ENCODE assay signal across 23 cellular contexts in the genomic region with DNA sequence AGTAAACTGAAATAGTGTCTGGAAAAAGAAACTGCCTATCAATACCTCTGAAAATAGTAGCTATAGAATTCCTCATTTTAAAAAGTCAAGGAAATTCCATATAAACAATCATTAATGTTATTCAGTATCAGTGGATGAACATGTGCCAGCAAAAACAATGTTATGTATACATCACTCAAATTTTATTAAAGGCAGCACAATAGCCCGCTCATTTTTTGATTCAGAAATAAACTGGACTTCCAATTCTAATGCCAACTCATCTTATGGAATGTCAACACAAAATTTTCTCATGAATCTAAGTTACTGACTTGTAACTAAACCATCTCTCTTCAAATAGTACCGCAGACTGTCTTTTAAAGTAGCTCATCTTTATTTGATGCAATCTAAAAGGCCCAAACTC. TPM values are rescaled to one million over a fixed set of nuclear protein-coding genes. Genes with fewer than 3 reads are reported as not detected.
DNase-seq lines count a peak whose midpoint lies in the region; ATAC-seq, FAIRE-seq and TF ChIP-seq lines count a peak whose summit lies in the region.
"Had no signal": no experiment of that assay in that cellular context is flagged by ENCODE, and none has a peak within 500 bp of the region (broad histone marks: within the 10 kb centered on the region; RNA-seq: fewer than 3 reads in every experiment).

No MANE protein-coding gene starts in this region.

- peaks cover 57% of the 10 kb centered on the region for H3K9me3 Mint-ChIP-seq in HFFc6
- H3K9me3 Mint-ChIP-seq in activated CD4-positive, alpha-beta T cell treated with anti-CD3 and anti-CD28 coated beads, Interleukin-2, amount 10 ng/mL, durations not matched to agents 24 days and 14 days, result no peaks in the 10 kb centered on the region
- H3K9me3 Mint-ChIP-seq: activated naive CD8-positive, alpha-beta T cell treated with anti-CD3 and anti-CD28 coated beads for 36 hours; CD14-positive monocyte had no signal

- TF ChIP-seq CTCF in HFFc6 (IDR thresholded peaks at IDR 0.05), result no peak

- H3K4me3 ChIP-seq in ACC112 (ENCODE audit: low read depth, low read length), result 0 out of 2 replicates have a peak overlapping the region, but pooled peaks have one; percentile 35
- H3K4me3 ChIP-seq: breast epithelium, MG63, psoas muscle, spleen had no signal

- 0 out of 2 replicates have a peak overlapping the region, but pooled peaks have one; percentile 6 for H3K27ac ChIP-seq in ACC112 (ENCODE audit: low read depth, low read length)
- H3K27ac ChIP-seq: breast epithelium, HL-60, psoas muscle, spleen had no signal

- peaks cover 65% of the 10 kb centered on the region for H3K27me3 Mint-ChIP-seq in HFFc6 (ENCODE audit: insufficient read depth)
- H3K27me3 Mint-ChIP-seq in activated CD4-positive, alpha-beta T cell treated with anti-CD3 and anti-CD28 coated beads, Interleukin-2, amount 10 ng/mL, durations not matched to agents 24 days and 14 days, result peaks cover 14% of the 10 kb centered on the region

- intact Hi-C loops in activated CD4-positive, alpha-beta T cell treated with anti-CD3 and anti-CD28 coated beads, Interleukin-2, amount 10 ng/mL, durations not matched to agents 24 days and 14 days (cut with micrococcal nuclease), result no loop called here

- H3K36me3 ChIP-seq in ACC112 (ENCODE audit: insufficient read depth, low read length), result peaks cover 20% of the 10 kb centered on the region
- H3K36me3 ChIP-seq: breast epithelium had no signal

- H3K27ac Mint-ChIP-seq in HFFc6, result peak overlapping the region; percentile 85
- no peak overlapping the region for H3K27ac Mint-ChIP-seq in activated CD4-positive, alpha-beta T cell treated with anti-CD3 and anti-CD28 coated beads, Interleukin-2, amount 10 ng/mL, durations not matched to agents 24 days and 14 days
- H3K27ac Mint-ChIP-seq: activated CD4-positive, alpha-beta T cell treated with anti-CD3 and anti-CD28 coated beads for 36 hours; activated naive CD8-positive, alpha-beta T cell treated with anti-CD3 and anti-CD28 coated beads for 36 hours; CD14-positive monocyte had no signal

- peak overlapping the region; percentile 75 for H3K4me3 Mint-ChIP-seq in HFFc6
- H3K4me3 Mint-ChIP-seq in activated CD4-positive, alpha-beta T cell treated with anti-CD3 and anti-CD28 coated beads, Interleukin-2, amount 10 ng/mL, durations not matched to agents 24 days and 14 days, result no peak overlapping the region
- H3K4me3 Mint-ChIP-seq: activated CD4-positive, alpha-beta T cell treated with anti-CD3 and anti-CD28 coated beads for 36 hours; activated naive CD8-positive, alpha-beta T cell treated with anti-CD3 and anti-CD28 coated beads for 36 hours; CD14-positive monocyte had no signal

- peaks cover 64% of the 10 kb centered on the region for H3K4me1 Mint-ChIP-seq in HFFc6 (ENCODE audit: low read depth)
- peaks cover 3% of the 10 kb centered on the region for H3K4me1 Mint-ChIP-seq in activated CD4-positive, alpha-beta T cell treated with anti-CD3 and anti-CD28 coated beads, Interleukin-2, amount 10 ng/mL, durations not matched to agents 24 days and 14 days
- H3K4me1 Mint-ChIP-seq: activated CD4-positive, alpha-beta T cell treated with anti-CD3 and anti-CD28 coated beads for 36 hours; activated naive CD8-positive, alpha-beta T cell treated with anti-CD3 and anti-CD28 coated beads for 36 hours; CD14-positive monocyte had no signal

- H3K36me3 Mint-ChIP-seq in HFFc6 (ENCODE audit: low read depth), result peaks cover 42% of the 10 kb centered on the region
- H3K36me3 Mint-ChIP-seq in activated CD4-positive, alpha-beta T cell treated with anti-CD3 and anti-CD28 coated beads, Interleukin-2, amount 10 ng/mL, durations not matched to agents 24 days and 14 days (ENCODE audit: low read depth), result no peaks in the 10 kb centered on the region
- H3K36me3 Mint-ChIP-seq: activated naive CD8-positive, alpha-beta T cell treated with anti-CD3 and anti-CD28 coated beads for 36 hours had no signal

- no peak for ATAC-seq in HG03175 (IDR thresholded peaks at IDR 0.05; ENCODE audit: unreplicated experiment)
- ATAC-seq in GM18870 (IDR thresholded peaks at IDR 0.05; ENCODE audit: unreplicated experiment), result no peak
- no peak for ATAC-seq in left lobe of liver
- ATAC-seq: activated CD4-positive, alpha-beta T cell treated with anti-CD3 and anti-CD28 coated beads for 36 hours; psoas muscle had no signal

- peaks cover 30% of the 10 kb centered on the region for H3K4me1 ChIP-seq in ACC112 (ENCODE audit: control insufficient read depth, insufficient read depth, low read length, unreplicated experiment)
- H3K4me1 ChIP-seq: breast epithelium, psoas muscle, spleen had no signal

- FAIRE-seq in colon (lab: Jason Lieb, UNC), result peak; percentile 43
- FAIRE-seq in islet of Langerhans (lab: Jason Lieb, UNC), result peak; percentile 36
- FAIRE-seq: A204.1, G401.6 had no signal

- H3K79me2 ChIP-seq in ACC112 (ENCODE audit: control insufficient read depth, insufficient read depth, low read length, unreplicated experiment), result no peaks in the 10 kb centered on the region

- no peaks in the 10 kb centered on the region for H3K27me3 ChIP-seq in ACC112 (ENCODE audit: insufficient read depth, low read length)
- H3K27me3 ChIP-seq: breast epithelium, MG63, spleen had no signal

- DNase-seq in HFFc6 (peak; percentile 73), left lobe of liver (ENCODE audit: low spot score) (no peak)
- no peak for DNase-seq in activated CD4-positive, alpha-beta T cell treated with anti-CD3 and anti-CD28 coated beads, Interleukin-2, amount 10 ng/mL, durations not matched to agents 24 days and 14 days
- DNase-seq: activated CD4-positive, alpha-beta T cell treated with anti-CD3 and anti-CD28 coated beads for 36 hours; activated naive CD8-positive, alpha-beta T cell treated with anti-CD3 and anti-CD28 coated beads for 36 hours; erythroblast; glutamatergic neuron; MG63; NCI-H1436; NCI-H526 treated with DMSO at 0.1 percent for 48 hours; psoas muscle; spleen; stimulated activated CD4-positive, alpha-beta T cell treated with anti-CD3 and anti-CD28 coated beads, Interleukin-4, amount 100 ng/mL, for 4 hours had no signal

- no peak overlapping the region for H2AFZ ChIP-seq in ACC112 (ENCODE audit: low read length, unreplicated experiment)

RNA-seq across cellular contexts. Expression of a gene that starts 19.0 kb away (rescaled TPM):
- 1,000 to 10,000 TPM; 7,606 to 9,130 (median 7,816) TPM for total RNA-seq in HFFc6 (2021; fragmentation: NEBNext Ultra II Directional; extraction: Animal tissue kit (Norgen Biotek cat#: 25700))
- 1.9 and 2.8 TPM in 2 replicates for total RNA-seq in activated CD4-positive, alpha-beta T cell treated with anti-CD3 and anti-CD28 coated beads, Interleukin-2, amount 10 ng/mL, durations not matched to agents 24 days and 14 days
- total RNA-seq in left lobe of liver, result 20.1 TPM

Comparison
In these comparisons a context has a peak if more than half of its experiments do, and no peak if none do; other contexts are left out.
1. RNA of a gene that starts 19.0 kb away (total RNA-seq): 7,606 to 9,130 TPM in HFFc6; 20.1 TPM in left lobe of liver (single experiment) and 1.9 to 2.8 TPM in activated CD4-positive, alpha-beta T cell treated with anti-CD3 and anti-CD28 coated beads, Interleukin-2, amount 10 ng/mL, durations not matched to agents 24 days and 14 days; every median in the first group is over 100 times any median in the second.